21 cellular contexts compared by ENCODE assay signal in genomic region chr9:114771901-114772300, GRCh38. TPM values are rescaled to one million over a fixed set of nuclear protein-coding genes. Genes with fewer than 3 reads are reported as not detected.
DNase-seq lines count a peak whose midpoint lies in the region; ATAC-seq, FAIRE-seq and TF ChIP-seq lines count a peak whose summit lies in the region.
"Had no signal": no experiment of that assay in that cellular context is flagged by ENCODE, and none has a peak within 500 bp of the region (broad histone marks: within the 10 kb centered on the region; RNA-seq: fewer than 3 reads in every experiment).

No MANE protein-coding gene starts in this region.

- H3K27ac ChIP-seq in astrocyte (ENCODE audit: low read depth, low read length) (no peak overlapping the region), esophagus muscularis mucosa (replicated peaks in 1 of 4) (no peak overlapping the region)

- no peak overlapping the region for H3K4me3 Mint-ChIP-seq in astrocyte (ENCODE audit: unreplicated experiment)
- H3K4me3 Mint-ChIP-seq: B cell had no signal

- H2AFZ ChIP-seq in astrocyte (ENCODE audit: low read depth, low read length): no peak overlapping the region

- H3K36me3 Mint-ChIP-seq in astrocyte (ENCODE audit: low read depth, unreplicated experiment): no peaks in the 10 kb centered on the region

- DNase-seq in ELR (ENCODE audit: low read depth) (peak; percentile 39), LHCN-M2 (ENCODE audit: low read depth) (peak; percentile 42), astrocyte (ENCODE audit: low read depth) (peak; percentile 82), esophagus muscularis mucosa (ENCODE audit: extremely low spot score) (peak; percentile 10), midbrain (lab: John Stamatoyannopoulos, UW) (no peak), foreskin melanocyte (no peak), OCI-M2 (lab: John Stamatoyannopoulos, UW; ENCODE audit: unreplicated experiment) (no peak)
- DNase-seq: GOT3, Kasumi-1, NCI-H1105 treated with DMSO at 0.1 percent for 48 hours, NCI-H2081, NCI-H2171, NCI-H524 treated with DMSO at 0.1 percent for 48 hours, NCI-H82, Right ventricle myocardium superior had no signal

- no peak for FAIRE-seq in astrocyte (lab: Jason Lieb, UNC)
- FAIRE-seq: A204.1, GM12891, RCC 7860 had no signal

- no peak for TF ChIP-seq POLR2A in esophagus muscularis mucosa (IDR thresholded peaks at IDR 0.05; ENCODE audit: low read depth)

- no peaks in the 10 kb centered on the region for H3K9me3 Mint-ChIP-seq in astrocyte (ENCODE audit: unreplicated experiment)

- no peak overlapping the region for H3K9ac ChIP-seq in astrocyte (ENCODE audit: low read length)

- no peaks in the 10 kb centered on the region for H3K36me3 ChIP-seq in astrocyte (ENCODE audit: insufficient read depth, low read length)
- H3K36me3 ChIP-seq in esophagus muscularis mucosa: no peaks in the 10 kb centered on the region

- H3K4me2 ChIP-seq in astrocyte (ENCODE audit: low read length): no peak overlapping the region

- intact Hi-C loops in esophagus muscularis mucosa (cut with DNase I): no loop called here

- TF ChIP-seq EP300 in esophagus muscularis mucosa (IDR thresholded peaks at IDR 0.05): no peak

- no peak for ATAC-seq in HG02759 (IDR thresholded peaks at IDR 0.05; ENCODE audit: unreplicated experiment)

- peaks cover 2% of the 10 kb centered on the region for H3K4me1 ChIP-seq in astrocyte (ENCODE audit: insufficient read depth, low read length)
- H3K4me1 ChIP-seq in esophagus muscularis mucosa: no peaks in the 10 kb centered on the region

- H3K4me1 Mint-ChIP-seq in astrocyte (ENCODE audit: low read depth, unreplicated experiment): peaks cover 20% of the 10 kb centered on the region

- H3K27me3 ChIP-seq in astrocyte (ENCODE audit: insufficient read depth, low read length) (peaks cover 3% of the 10 kb centered on the region), esophagus muscularis mucosa (peaks cover 0 to 4% (median 0%) of the 10 kb centered on the region in 4 donors)

- no peaks in the 10 kb centered on the region for H3K79me2 ChIP-seq in astrocyte (ENCODE audit: insufficient read depth, low read length)

- 81% methylated on average over 6 of the region's 6 CpGs for WGBS in esophagus muscularis mucosa

- TF ChIP-seq CTCF in astrocyte (IDR thresholded peaks at IDR 0.05; ENCODE audit: insufficient read depth, low read depth, low read length): no peak
- TF ChIP-seq CTCF in esophagus muscularis mucosa (IDR thresholded peaks at IDR 0.05): no peak

- no peaks in the 10 kb centered on the region for H3K9me3 ChIP-seq in astrocyte (ENCODE audit: insufficient read depth, low read depth, low read length)
- H3K9me3 ChIP-seq in esophagus muscularis mucosa: no peaks in the 10 kb centered on the region

- no peak overlapping the region for H3K27ac Mint-ChIP-seq in astrocyte (ENCODE audit: unreplicated experiment)
- H3K27ac Mint-ChIP-seq: B cell had no signal

- no peaks in the 10 kb centered on the region for H3K27me3 Mint-ChIP-seq in astrocyte (ENCODE audit: low read depth, unreplicated experiment)

- no peak overlapping the region for H3K4me3 ChIP-seq in astrocyte (ENCODE audit: insufficient read depth, low read depth, low read length)
- H3K4me3 ChIP-seq in esophagus muscularis mucosa: no peak overlapping the region

- no peaks in the 10 kb centered on the region for H4K20me1 ChIP-seq in astrocyte (ENCODE audit: insufficient read depth, low read length)

RNA-seq across cellular contexts. Expression of gene TNFSF15, which starts 33.9 kb away (rescaled TPM):
- total RNA-seq in LHCN-M2 (2014; rRNA removed) (0.06 and 0.13 TPM in 2 replicates), astrocyte (4.2 and 10.3 TPM in 2 replicates), esophagus muscularis mucosa (under 1 TPM; 0.06 to 0.83 (median 0.25) TPM)
- 0.13 TPM for polyA plus RNA-seq in LHCN-M2 (2012)
- total RNA-seq: B cell, Right ventricle myocardium superior, SK-MEL-5 had no signal

Comparison
In these comparisons a context has a peak if more than half of its experiments do, and no peak if none do; other contexts are left out.
1. DNase-seq: peak in ELR (single experiment), LHCN-M2 (single experiment), astrocyte (single experiment) and esophagus muscularis mucosa (single experiment); none in midbrain (single experiment), foreskin melanocyte (single experiment) and OCI-M2 (single experiment).